Comparison of ENCODE assay signal across 9 cellular contexts in genomic region chr2:98334439-98335078, GRCh38. TPM values are rescaled to one million over a fixed set of nuclear protein-coding genes. Genes with fewer than 3 reads are reported as not detected.
DNase-seq lines count a peak whose midpoint lies in the region; ATAC-seq and TF ChIP-seq lines count a peak whose summit lies in the region.
"Had no signal": no experiment of that assay in that cellular context is flagged by ENCODE, and none has a peak within 500 bp of the region (broad histone marks: within the 10 kb centered on the region; RNA-seq: fewer than 3 reads in every experiment).

No MANE protein-coding gene starts in this region.

- intact Hi-C loops in ascending aorta (cut with DNase I): loop anchor here (5.0 kb wide), 1 partner anchor 527 kb away; no protein-coding TSS in a partner anchor
- intact Hi-C loops in adrenal gland (cut with DNase I): no loop called here

- 25 to 36% (median 32%) methylated on average over 4 of the region's 4 CpGs for WGBS in adrenal gland, 4 donors

- TF ChIP-seq CTCF in ascending aorta (IDR thresholded peaks at IDR 0.05) (no peak), Peyer's patch (IDR thresholded peaks at IDR 0.05) (no peak), adrenal gland (IDR thresholded peaks at IDR 0.05) (no peak)

- ATAC-seq in GM19351 (IDR thresholded peaks at IDR 0.05; ENCODE audit: unreplicated experiment): no peak

- DNase-seq in Ammon's horn (ENCODE audit: low spot score): peak; percentile 20
- DNase-seq in NCI-H1417 (lab: John Stamatoyannopoulos, UW): peak; percentile 70 to 96 (median 94)
- DNase-seq in ascending aorta (ENCODE audit: low spot score in 2 of 2): no peak
- DNase-seq in islet precursor cell: peak; percentile 60
- DNase-seq in Peyer's patch: no peak
- DNase-seq in adrenal gland: no peak
- no peak for DNase-seq in NCI-H1694 treated with DMSO at 0.1 percent for 48 hours (lab: John Stamatoyannopoulos, UW)

- H3K9me3 ChIP-seq in ascending aorta (peaks cover 0 to 5% of the 10 kb centered on the region in 2 donors), Peyer's patch (no peaks in the 10 kb centered on the region), adrenal gland (replicated peaks in 1 of 3) (no peaks in the 10 kb centered on the region)

- H3K27ac ChIP-seq in ascending aorta: peak overlapping the region; percentile 52 to 57
- H3K27ac ChIP-seq in Peyer's patch: no peak overlapping the region
- H3K27ac ChIP-seq in adrenal gland: no peak overlapping the region

- H3K4me3 ChIP-seq in ascending aorta (no peak overlapping the region), Peyer's patch (no peak overlapping the region), adrenal gland (no peak overlapping the region)
- H3K4me3 ChIP-seq: lung had no signal

- TF ChIP-seq POLR2A in Peyer's patch (IDR thresholded peaks at IDR 0.05) (no peak), adrenal gland (IDR thresholded peaks at IDR 0.05) (no peak)

- H3K36me3 ChIP-seq in ascending aorta (no peaks in the 10 kb centered on the region), Peyer's patch (no peaks in the 10 kb centered on the region), adrenal gland (replicated peaks in 1 of 2) (no peaks in the 10 kb centered on the region)

- H3K27me3 ChIP-seq in ascending aorta (no peaks in the 10 kb centered on the region), Peyer's patch (no peaks in the 10 kb centered on the region), adrenal gland (no peaks in the 10 kb centered on the region)

- H3K4me1 ChIP-seq in ascending aorta (peaks cover 4 to 5% of the 10 kb centered on the region in 2 donors), Peyer's patch (no peaks in the 10 kb centered on the region), adrenal gland (replicated peaks in 1 of 2) (no peaks in the 10 kb centered on the region)

RNA-seq across cellular contexts. Expression of gene CNGA3, which starts 11.7 kb away (rescaled TPM):
- total RNA-seq in ascending aorta (not detected), Peyer's patch (1 to 10 TPM in 3 of 4 donors, not detected in 1; 1.7 to 3.0 (median 2.2) TPM), adrenal gland (under 1 TPM in 3 of 8 donors, not detected in 5; 0.11 to 0.28 (median 0.18) TPM)
- polyA plus RNA-seq in adrenal gland: under 1 TPM; 0.07 to 0.24 (median 0.16) TPM

Comparison
In these comparisons a context has a peak if more than half of its experiments do, and no peak if none do; other contexts are left out.
1. DNase-seq: peak in Ammon's horn (single experiment), NCI-H1417 (3 of 3) and islet precursor cell (single experiment); none in ascending aorta (0 of 2), Peyer's patch (0 of 3), adrenal gland (0 of 7) and NCI-H1694 treated with DMSO at 0.1 percent for 48 hours (single experiment).
2. H3K27ac ChIP-seq: peak in ascending aorta (2 of 2); none in Peyer's patch (0 of 4) and adrenal gland (0 of 5).